ENCODE assay signal across 1 cellular context in genomic region chr14:96817750-96818666, GRCh38.
TF ChIP-seq lines count a peak whose summit lies in the region.

No MANE protein-coding gene starts in this region.

TF ChIP-seq in SK-N-SH, 30 proteins besides CTCF, POLR2A, EP300 and RAD21 (continued from another document):
- no peak for TF ChIP-seq SMC3 (IDR thresholded peaks at IDR 0.05; ENCODE audit: low read depth, low read length)
